Comparison of ENCODE assay signal across 8 cellular contexts in genomic region chr18:8661754-8662573, GRCh38. TPM values are rescaled to one million over a fixed set of nuclear protein-coding genes. Genes with fewer than 3 reads are reported as not detected.
DNase-seq lines count a peak whose midpoint lies in the region; ATAC-seq, FAIRE-seq and TF ChIP-seq lines count a peak whose summit lies in the region.

No MANE protein-coding gene starts in this region.

- peak overlapping the region; percentile 57; the same call in 1 of the 2 replicates for H2AFZ ChIP-seq in KMS-11 (ENCODE audit: low read depth)

- no peak for ATAC-seq in GM19463 (IDR thresholded peaks at IDR 0.05; ENCODE audit: unreplicated experiment)

- no peaks in the 10 kb centered on the region for H4K20me1 ChIP-seq in KMS-11 (ENCODE audit: insufficient read depth)

- no peak for FAIRE-seq in kidney (lab: Jason Lieb, UNC)

- H3K9ac ChIP-seq in KMS-11 = no peak overlapping the region
- no peak overlapping the region for H3K9ac ChIP-seq in kidney (ENCODE audit: low read length in 2 of 2)

- H3K36me3 ChIP-seq in KMS-11 (ENCODE audit: insufficient read depth) (no peaks in the 10 kb centered on the region), kidney (ENCODE audit: control insufficient read depth in 1 of 2, insufficient read depth in 2 of 2, low read length in 2 of 2) (no peaks in the 10 kb centered on the region)

- TF ChIP-seq CTCF in KMS-11 (conservative IDR thresholded peaks at IDR 0.05; ENCODE audit: low read depth, low read length) (no peak), fibroblast of pulmonary artery (IDR thresholded peaks at IDR 0.05; ENCODE audit: low read length, missing control alignments) (no peak), kidney (IDR thresholded peaks at IDR 0.05; ENCODE audit: borderline replicate concordance, extremely low read depth, insufficient read depth) (no peak)

- intact Hi-C loops in posterior vena cava (cut with DNase I) = no loop called here
- intact Hi-C loops in kidney (cut with DNase I) = no loop called here

- H3K4me1 ChIP-seq in KMS-11 (ENCODE audit: low read depth, poor library complexity, severe bottlenecking) = peaks cover 18% of the 10 kb centered on the region
- H3K4me1 ChIP-seq in kidney (ENCODE audit: control insufficient read depth in 1 of 2, insufficient read depth in 1 of 2, low read depth in 1 of 2, low read length in 2 of 2) = peaks cover 0 to 3% of the 10 kb centered on the region in 2 donors

- peak; percentile 100 for DNase-seq in NCI-H748 (lab: John Stamatoyannopoulos, UW; ENCODE audit: unreplicated experiment)
- DNase-seq in fibroblast of pulmonary artery (ENCODE audit: low read depth) = peak; percentile 57
- peak; percentile 28 for DNase-seq in stromal cell of bone marrow (ENCODE audit: low read depth)
- no peak for DNase-seq in D341Med (ENCODE audit: low spot score)
- DNase-seq in posterior vena cava (ENCODE audit: low spot score) = no peak
- no peak for DNase-seq in kidney

- H3K4me3 ChIP-seq in KMS-11 (IDR thresholded peaks at IDR 0.05; ENCODE audit: insufficient read depth, low read depth, low read length) (no peak overlapping the region), fibroblast of pulmonary artery (replicated peaks; ENCODE audit: low read depth, low read length) (no peak overlapping the region), kidney (ENCODE audit: low read length in 2 of 2) (peak overlapping the region in 1 of 2 donors; percentile 1)

- H3K27ac ChIP-seq in KMS-11 (no peak overlapping the region), kidney (ENCODE audit: low read depth in 2 of 2, low read length in 2 of 2) (peak overlapping the region in 1 of 2 donors; percentile 5)

- no peaks in the 10 kb centered on the region for H3K9me3 ChIP-seq in kidney (ENCODE audit: control insufficient read depth in 1 of 2, low read length in 2 of 2)

- H3K4me2 ChIP-seq in KMS-11 = peak overlapping the region; percentile 65

- no peaks in the 10 kb centered on the region for H3K27me3 ChIP-seq in KMS-11 (ENCODE audit: insufficient read depth, low read depth)

- H3K79me2 ChIP-seq in KMS-11 (ENCODE audit: insufficient read depth, low read depth) = no peaks in the 10 kb centered on the region

RNA-seq across cellular contexts. Expression of gene MTCL1, which starts 43.4 kb away (rescaled TPM):
- total RNA-seq in posterior vena cava (10 to 100 TPM in 1 of 2 donors, 1 to 10 TPM in 1; 7.4 to 17.2 TPM), kidney (15.3 TPM)
- polyA plus RNA-seq in kidney (ENCODE audit: insufficient read depth, low read depth, low replicate concordance) = 2.5 TPM

RNA-seq across cellular contexts. Expression of gene RAB12, which starts 52.7 kb away (rescaled TPM):
- 10 to 100 TPM; 44.1 to 45.0 TPM for total RNA-seq in posterior vena cava
- 46.7 TPM for total RNA-seq in kidney
- 37.7 TPM for polyA plus RNA-seq in kidney (ENCODE audit: insufficient read depth, low read depth, low replicate concordance)

Comparison
In these comparisons a context has a peak if more than half of its experiments do, and no peak if none do; other contexts are left out.
1. DNase-seq: peak in NCI-H748 (single experiment), fibroblast of pulmonary artery (single experiment) and stromal cell of bone marrow (single experiment); none in D341Med (single experiment), posterior vena cava (single experiment) and kidney (single experiment).